3 cellular contexts compared by ENCODE assay signal in genomic region chr22:29193063-29193462, GRCh38. TPM values are rescaled to one million over a fixed set of nuclear protein-coding genes. Genes with fewer than 3 reads are reported as not detected.
"Had no signal": no experiment of that assay in that cellular context is flagged by ENCODE, and none has a peak within 500 bp of the region (broad histone marks: within the 10 kb centered on the region; RNA-seq: fewer than 3 reads in every experiment).

No MANE protein-coding gene starts in this region.

RNA-seq across cellular contexts. Expression of gene EMID1, which starts 12.6 kb away (rescaled TPM):
- total RNA-seq: chondrocyte, foreskin keratinocyte had no signal
- polyA plus RNA-seq: fibroblast of lung, foreskin keratinocyte had no signal
